Comparison of ENCODE assay signal across 1 cellular context in genomic region chr15:67863442-67863987, GRCh38.
A peak's percentile ranks its signal among the peaks of the same experiment; 100 is the strongest.
TF ChIP-seq lines count a peak whose summit lies in the region.

No MANE protein-coding gene starts in this region.

TF ChIP-seq in HepG2, 621 proteins besides CTCF, POLR2A, EP300 and RAD21 (continued from another document and continues in another):
- TF ChIP-seq ZNF235 (CRISPR knock-in tag; IDR thresholded peaks at IDR 0.05; ENCODE audit: borderline replicate concordance) (peak; percentile 55; the same call in 1 of the 2 replicates), ZNF619 (CRISPR knock-in tag; IDR thresholded peaks at IDR 0.05) (peak; percentile 39; the same call in 1 of the 2 replicates), ZNF333 (CRISPR knock-in tag; IDR thresholded peaks at IDR 0.05; ENCODE audit: borderline replicate concordance) (no peak), REPIN1 (CRISPR knock-in tag; IDR thresholded peaks at IDR 0.05; ENCODE audit: borderline replicate concordance, low read depth) (peak; percentile 58; the same call in 1 of the 2 replicates), RBM39 (IDR thresholded peaks at IDR 0.05; ENCODE audit: low read depth, low read length, poor library complexity, severe bottlenecking) (peak; percentile 82), ASH2L (IDR thresholded peaks at IDR 0.05; ENCODE audit: insufficient read length, low read depth, low read length) (peak; percentile 23), ZSCAN31 (CRISPR knock-in tag; IDR thresholded peaks at IDR 0.05; ENCODE audit: low read depth) (peak; percentile 82; the same call in 1 of the 2 replicates), HNF1A (IDR thresholded peaks at IDR 0.05; ENCODE audit: low read depth) (no peak), HNF1A (CRISPR knock-in tag; IDR thresholded peaks at IDR 0.05; ENCODE audit: borderline replicate concordance) (peak; percentile 24; the same call in 1 of the 2 replicates), ZNF224 (CRISPR knock-in tag; IDR thresholded peaks at IDR 0.05) (peak; percentile 51; the same call in 1 of the 2 replicates), GMEB1 (CRISPR knock-in tag; IDR thresholded peaks at IDR 0.05; ENCODE audit: borderline replicate concordance) (peak; percentile 70), ZNF580 (CRISPR knock-in tag; IDR thresholded peaks at IDR 0.05; ENCODE audit: borderline replicate concordance, low read depth) (peak; percentile 51; the same call in 1 of the 2 replicates), ZXDC (CRISPR knock-in tag; IDR thresholded peaks at IDR 0.05) (peak; percentile 44; the same call in 1 of the 2 replicates), NFRKB (IDR thresholded peaks at IDR 0.05) (no peak), RXRB (CRISPR knock-in tag; IDR thresholded peaks at IDR 0.05; ENCODE audit: borderline replicate concordance) (peak; percentile 52), ZNF275 (CRISPR knock-in tag; IDR thresholded peaks at IDR 0.05; ENCODE audit: borderline replicate concordance) (peak; percentile 49; the same call in 1 of the 2 replicates), HNRNPUL1 (IDR thresholded peaks at IDR 0.05; ENCODE audit: low read depth, low read length) (no peak), MXD4 (CRISPR knock-in tag; IDR thresholded peaks at IDR 0.05) (0 out of 2 replicates have a peak, but pooled peaks have one; percentile 62), MAFK (conservative IDR thresholded peaks at IDR 0.05 in 1 of 2, IDR thresholded peaks at IDR 0.05 in 1 of 2; ENCODE audit: low read length in 2 of 2) (no peak), ZBTB43 (CRISPR knock-in tag; conservative IDR thresholded peaks at IDR 0.05) (peak; percentile 82), ZBTB33 (CRISPR knock-in tag; IDR thresholded peaks at IDR 0.05) (peak; percentile 22; the same call in 1 of the 2 replicates), CERS6 (CRISPR knock-in tag; IDR thresholded peaks at IDR 0.05) (0 out of 2 replicates have a peak, but pooled peaks have one; percentile 29), ZBTB7B (CRISPR knock-in tag; IDR thresholded peaks at IDR 0.05) (no peak), GATA4 (IDR thresholded peaks at IDR 0.05; ENCODE audit: borderline replicate concordance, low read depth) (no peak), GRHL1 (CRISPR knock-in tag; conservative IDR thresholded peaks at IDR 0.05) (no peak), PPARG (CRISPR knock-in tag; conservative IDR thresholded peaks at IDR 0.05) (0 out of 2 replicates have a peak, but pooled peaks have one; percentile 18), ZNF501 (CRISPR knock-in tag; IDR thresholded peaks at IDR 0.05) (peak; percentile 50; the same call in 1 of the 2 replicates), WIZ (CRISPR knock-in tag; IDR thresholded peaks at IDR 0.05) (peak; percentile 53; the same call in 1 of the 2 replicates), TBL1XR1 (IDR thresholded peaks at IDR 0.05; ENCODE audit: borderline replicate concordance, low read length, partially characterized antibody) (no peak), HIVEP1 (CRISPR knock-in tag; IDR thresholded peaks at IDR 0.05) (peak; percentile 88), NKX3-1 (CRISPR knock-in tag; IDR thresholded peaks at IDR 0.05) (peak; percentile 85; the same call in 1 of the 2 replicates), HMGXB3 (CRISPR knock-in tag; IDR thresholded peaks at IDR 0.05; ENCODE audit: borderline replicate concordance) (peak; percentile 69; the same call in 1 of the 2 replicates)
